1 cellular context compared by ENCODE assay signal in genomic region chr7:132574281-132574680, GRCh38.
A peak's percentile ranks its signal among the peaks of the same experiment; 100 is the strongest.
TF ChIP-seq lines count a peak whose summit lies in the region.

No MANE protein-coding gene starts in this region.

TF ChIP-seq in HepG2, 621 proteins besides CTCF, POLR2A, EP300 and RAD21 (continued from another document):
- TF ChIP-seq TEF (CRISPR knock-in tag; IDR thresholded peaks at IDR 0.05) (no peak), MNT (IDR thresholded peaks at IDR 0.05) (0 out of 2 replicates have a peak, but pooled peaks have one; percentile 15)
- TF ChIP-seq, protein P1, sequence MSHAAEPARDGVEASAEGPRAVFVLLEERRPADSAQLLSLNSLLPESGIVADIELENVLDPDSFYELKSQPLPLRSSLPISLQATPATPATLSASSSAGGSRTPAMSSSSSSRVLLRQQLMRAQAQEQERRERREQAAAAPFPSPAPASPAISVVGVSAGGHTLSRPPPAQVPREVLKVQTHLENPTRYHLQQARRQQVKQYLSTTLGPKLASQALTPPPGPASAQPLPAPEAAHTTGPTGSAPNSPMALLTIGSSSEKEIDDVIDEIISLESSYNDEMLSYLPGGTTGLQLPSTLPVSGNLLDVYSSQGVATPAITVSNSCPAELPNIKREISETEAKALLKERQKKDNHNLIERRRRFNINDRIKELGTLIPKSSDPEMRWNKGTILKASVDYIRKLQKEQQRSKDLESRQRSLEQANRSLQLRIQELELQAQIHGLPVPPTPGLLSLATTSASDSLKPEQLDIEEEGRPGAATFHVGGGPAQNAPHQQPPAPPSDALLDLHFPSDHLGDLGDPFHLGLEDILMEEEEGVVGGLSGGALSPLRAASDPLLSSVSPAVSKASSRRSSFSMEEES (CRISPR knock-in tag; IDR thresholded peaks at IDR 0.05), result no peak
